In genomic region chr7:54544356-54545240, GRCh38 we compare ENCODE assay signal across 18 cellular contexts. TPM values are rescaled to one million over a fixed set of nuclear protein-coding genes. Genes with fewer than 3 reads are reported as not detected.
DNase-seq lines count a peak whose midpoint lies in the region; TF ChIP-seq lines count a peak whose summit lies in the region.
"Had no signal": no experiment of that assay in that cellular context is flagged by ENCODE, and none has a peak within 500 bp of the region (broad histone marks: within the 10 kb centered on the region; RNA-seq: fewer than 3 reads in every experiment).

No MANE protein-coding gene starts in this region.

- H2BK120ac ChIP-seq in trophoblast cell (ENCODE audit: insufficient read depth, low read length, poor library complexity): no peak overlapping the region

- H3K4me3 ChIP-seq in OCI-LY3 (ENCODE audit: low read length) (peak overlapping the region; percentile 97), iPS DF 6.9 (ENCODE audit: low read length) (peak overlapping the region; percentile 71; the same call in 1 of the 2 replicates), trophoblast cell (ENCODE audit: low read depth, low read length) (peak overlapping the region; percentile 15)
- H3K4me3 ChIP-seq: colonic mucosa, right lobe of liver, SK-N-MC had no signal

- H3K79me2 ChIP-seq in OCI-LY3 (ENCODE audit: low read length) (peaks cover 57% of the 10 kb centered on the region), trophoblast cell (ENCODE audit: control insufficient read depth, insufficient read depth, low read length, poor library complexity) (no peaks in the 10 kb centered on the region)

- no peak overlapping the region for H2AK5ac ChIP-seq in trophoblast cell (ENCODE audit: low read length)

- no peak for TF ChIP-seq CTCF in GM13976 (IDR thresholded peaks at IDR 0.05; ENCODE audit: borderline replicate concordance, control extremely low read depth, extremely low read depth, insufficient read depth, missing control alignments)
- no peak for TF ChIP-seq CTCF in OCI-LY3 (IDR thresholded peaks at IDR 0.05; ENCODE audit: low read depth, low read length)

- no peak overlapping the region for H2BK5ac ChIP-seq in trophoblast cell (ENCODE audit: low read depth, low read length, poor library complexity)

- no peak overlapping the region for H3K4ac ChIP-seq in trophoblast cell (ENCODE audit: low read depth, low read length)

- H3K4me2 ChIP-seq in OCI-LY3 (ENCODE audit: low read length) (peak overlapping the region; percentile 92), trophoblast cell (ENCODE audit: low read length) (peak overlapping the region; percentile 54)

- H4K20me1 ChIP-seq in OCI-LY3 (ENCODE audit: insufficient read depth, low read length): peaks cover 17% of the 10 kb centered on the region

- H3K27ac ChIP-seq in OCI-LY3 (ENCODE audit: low read length) (peak overlapping the region; percentile 87), iPS DF 6.9 (ENCODE audit: low read length) (no peak overlapping the region), trophoblast cell (ENCODE audit: low read depth, low read length) (no peak overlapping the region)
- H3K27ac ChIP-seq: colonic mucosa, epithelial cell of prostate, right lobe of liver, SK-N-MC had no signal

- no peaks in the 10 kb centered on the region for H3K9me3 ChIP-seq in OCI-LY3 (ENCODE audit: insufficient read depth, low read length)
- no peaks in the 10 kb centered on the region for H3K9me3 ChIP-seq in iPS DF 6.9 (ENCODE audit: control insufficient read depth, insufficient read depth, low read length)
- H3K9me3 ChIP-seq in trophoblast cell (ENCODE audit: insufficient read depth, low read depth, low read length): peaks cover 2% of the 10 kb centered on the region
- H3K9me3 ChIP-seq: colonic mucosa, right lobe of liver had no signal

- no peak overlapping the region for H3K14ac ChIP-seq in trophoblast cell (ENCODE audit: low read length)

- H4K91ac ChIP-seq in trophoblast cell (ENCODE audit: low read depth, low read length): no peak overlapping the region

- H3K18ac ChIP-seq in trophoblast cell (ENCODE audit: low read length): no peak overlapping the region

- no peak overlapping the region for H4K8ac ChIP-seq in trophoblast cell (ENCODE audit: low read depth, low read length)

- H3K36me3 ChIP-seq in OCI-LY3 (replicated peaks; ENCODE audit: low read depth, low read length): peaks cover 30% of the 10 kb centered on the region
- no peaks in the 10 kb centered on the region for H3K36me3 ChIP-seq in iPS DF 6.9 (ENCODE audit: control insufficient read depth, insufficient read depth, low read length)
- no peaks in the 10 kb centered on the region for H3K36me3 ChIP-seq in trophoblast cell (ENCODE audit: control insufficient read depth in 1 of 2, insufficient read depth in 2 of 2, low read length in 2 of 2)
- H3K36me3 ChIP-seq: colonic mucosa, right lobe of liver had no signal

- no peaks in the 10 kb centered on the region for H3K27me3 ChIP-seq in OCI-LY3 (ENCODE audit: low read depth, low read length)
- H3K27me3 ChIP-seq in iPS DF 6.9 (ENCODE audit: control insufficient read depth, insufficient read depth, low read length): peaks cover 24% of the 10 kb centered on the region
- peaks cover 36% of the 10 kb centered on the region for H3K27me3 ChIP-seq in trophoblast cell (ENCODE audit: insufficient read depth, low read length)

- H4K12ac ChIP-seq in trophoblast cell (ENCODE audit: low read depth, low read length): no peak overlapping the region

- H3K79me1 ChIP-seq in trophoblast cell (ENCODE audit: low read length): no peaks in the 10 kb centered on the region

- no peak overlapping the region for H3K23ac ChIP-seq in trophoblast cell (ENCODE audit: low read length)

- H2AFZ ChIP-seq in OCI-LY3 (ENCODE audit: low read depth, low read length): no peak overlapping the region
- H2AFZ ChIP-seq in trophoblast cell (ENCODE audit: insufficient read depth, low read length, poor library complexity): peak overlapping the region; percentile 58

- in situ Hi-C loops in GM13976 (cut with MboI; ENCODE audit: low sequenced_read_pairs, unreplicated experiment): no loop called here

- H3K4me1 ChIP-seq in OCI-LY3 (ENCODE audit: low read length) (peaks cover 25% of the 10 kb centered on the region), iPS DF 6.9 (ENCODE audit: control insufficient read depth, insufficient read depth, low read length) (0 out of 2 replicates have a peak, but pooled peaks cover 4% of the 10 kb centered on the region), trophoblast cell (ENCODE audit: control insufficient read depth in 1 of 2, insufficient read depth in 2 of 2, low read length in 2 of 2) (peaks cover 12 to 17% of the 10 kb centered on the region in 2 experiments)
- H3K4me1 ChIP-seq: colonic mucosa, right lobe of liver had no signal

- no peak overlapping the region for H2BK12ac ChIP-seq in trophoblast cell (ENCODE audit: low read length)

- H3K9ac ChIP-seq in OCI-LY3 (ENCODE audit: low read length) (peak overlapping the region; percentile 99), trophoblast cell (ENCODE audit: low read length) (no peak overlapping the region)

- DNase-seq in GM13976 (ENCODE audit: low spot score) (peak; percentile 23), iPS DF 6.9 (ENCODE audit: low read depth, low spot score) (no peak), trophoblast cell (no peak), kidney tubule cell (ENCODE audit: low spot score) (no peak), T-helper 2 cell (no peak)
- no peak for DNase-seq in stimulated activated naive CD4-positive, alpha-beta T cell (lab: John Stamatoyannopoulos, UW)
- DNase-seq: activated CD4-positive, alpha-beta T cell treated with anti-CD3 and anti-CD28 coated beads, Interleukin-2, amount 50 U/mL, for 4 hours; activated naive CD4-positive, alpha-beta T cell treated with anti-CD3 and anti-CD28 coated beads, Interleukin-2, amount 10 ng/mL, durations not matched to agents 7 days and 5 days; colonic mucosa; GOT3; NCI-H1694 treated with DMSO at 0.1 percent for 48 hours; NCI-H510A; nucleus accumbens; right lobe of liver had no signal

- no CpG with 5 or more reads among the region's 47 CpGs for WGBS in iPS DF 6.9 (ENCODE audit: insufficient coverage, insufficient read length)
- no CpG with 5 or more reads among the region's 47 CpGs for WGBS in trophoblast cell (ENCODE audit: extremely low coverage, insufficient coverage, insufficient read length)

RNA-seq across cellular contexts. Expression of gene VSTM2A, which starts 2.4 kb away (rescaled TPM):
- polyA plus RNA-seq in trophoblast cell (2013): 0.04 and 0.06 TPM in 2 replicates
- polyA plus RNA-seq: keratinocyte had no signal

Comparison
In these comparisons a context has a peak if more than half of its experiments do, and no peak if none do; other contexts are left out.
1. H3K4me3 ChIP-seq: peak in every context shown above with its lines; median percentile 97 in OCI-LY3; 71 in iPS DF 6.9; 15 in trophoblast cell.